8 cellular contexts compared by ENCODE assay signal in the genomic region with DNA sequence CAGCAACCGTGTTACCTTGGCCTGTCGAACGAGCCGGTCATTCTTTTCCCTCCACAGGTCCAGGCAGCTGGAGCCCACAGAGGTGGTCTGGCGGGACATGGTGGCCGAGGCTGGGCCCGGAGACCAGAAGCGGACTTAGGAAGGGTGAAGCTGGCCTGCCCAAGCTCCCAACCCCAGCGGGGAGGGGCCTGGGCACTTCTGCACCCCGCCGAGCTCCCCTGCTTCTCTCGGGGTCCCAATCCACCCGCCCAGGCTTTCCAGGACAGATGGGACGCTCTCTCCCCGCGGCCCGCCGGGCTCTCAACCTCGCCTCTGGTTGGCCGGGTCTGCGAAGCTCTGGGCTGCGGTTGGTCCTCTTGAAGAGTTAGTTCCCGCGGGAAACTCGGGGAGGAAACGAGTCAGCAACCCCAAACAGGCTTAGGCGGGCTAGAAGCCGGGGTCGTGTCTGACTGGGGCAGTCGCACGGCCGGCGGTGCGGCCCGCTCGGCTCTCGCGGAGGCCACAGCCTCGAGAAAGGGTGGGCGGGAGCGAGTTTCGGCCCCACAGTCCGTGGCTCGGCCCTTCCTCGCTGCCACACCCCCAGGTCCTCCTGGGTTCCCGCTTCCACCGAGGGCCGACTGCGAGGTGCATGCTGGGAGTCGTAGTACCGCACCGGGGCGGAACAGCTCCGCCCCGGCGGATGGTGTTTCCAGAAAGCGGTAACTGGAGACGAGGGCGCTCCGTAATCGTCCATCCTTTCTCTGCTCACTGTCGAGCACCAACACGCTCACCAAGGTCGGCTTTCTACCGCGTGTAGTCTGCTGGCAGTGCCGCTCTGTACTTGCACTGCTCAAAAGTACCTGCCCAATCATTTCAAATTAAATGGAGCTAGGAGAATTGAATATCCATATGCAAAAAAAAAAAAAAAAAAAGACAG. TPM values are rescaled to one million over a fixed set of nuclear protein-coding genes. Genes with fewer than 3 reads are reported as not detected.
DNase-seq lines count a peak whose midpoint lies in the region; ATAC-seq and TF ChIP-seq lines count a peak whose summit lies in the region.

A gene (minus strand): TSS at position 517 of the 916 bp plus-strand sequence. CDS start 418 bp downstream, at position 99.

- H3K27ac ChIP-seq in IMR-90 (ENCODE audit: insufficient read depth, low read length) (peak within 1 kb of the TSS; percentile 60), PC-3 (ENCODE audit: low read length) (peak within 1 kb of the TSS; percentile 83), esophagus (ENCODE audit: low read depth in 2 of 2, low read length in 1 of 2) (peak within 1 kb of the TSS; percentile 77 to 90)

- peak within 1 kb of the TSS; percentile 76 for H3K56ac ChIP-seq in IMR-90 (ENCODE audit: extremely low read depth, insufficient read depth, low read length)

- peak within 1 kb of the TSS; percentile 49 for H2BK5ac ChIP-seq in IMR-90 (ENCODE audit: low read depth, low read length, poor library complexity, severe bottlenecking)

- H3K9me1 ChIP-seq in IMR-90 (ENCODE audit: insufficient read depth, low read length), result peaks cover 10% of the 10 kb centered on the region

- CTCF ChIA-PET in IMR-90 (lab: Yijun Ruan, JAX) (interaction anchor here (0.6 to 1.6 kb wide), 6 partner anchors 17 to 392 kb away, joined by 3 to 8 read pairs (median 3); a partner anchor contains a TSS), PC-3 (lab: Charles Lee) (interaction anchor here (0.6 to 1.1 kb wide), 3 partner anchors 8 to 180 kb away, joined by 3 to 4 read pairs (median 3); no protein-coding TSS in a partner anchor)

- no peaks in the 10 kb centered on the region for H3F3A ChIP-seq in PC-3 (ENCODE audit: low read length, unreplicated experiment)

- BruUV-seq in IMR-90 (replicated peaks; lab: Mats Ljungman, UMichigan) (no TSS peak), PC-3 (replicated peaks; lab: Mats Ljungman, UMichigan) (no TSS peak)

- peaks cover 29% of the 10 kb centered on the region for H3K79me2 ChIP-seq in PC-3 (ENCODE audit: low read length)

- H3K18ac ChIP-seq in IMR-90 (ENCODE audit: low read depth, low read length), result no peak within 1 kb of the TSS

- ATAC-seq in GM21526 (IDR thresholded peaks at IDR 0.05; ENCODE audit: low FRiP score, unreplicated experiment) (peak; percentile 78), IMR-90 (ENCODE audit: low read depth) (peak; percentile 96), PC-3 (peak; percentile 93)

- DNase-seq in DMS 273 treated with DMSO at 0.1 percent for 48 hours (lab: John Stamatoyannopoulos, UW), result peak; percentile 85
- DNase-seq in IMR-90, result peak; percentile 92
- DNase-seq in PC-3, result peak; percentile 87
- peak; percentile 81 for DNase-seq in activated T-cell treated with anti-CD3 and anti-CD28 coated beads, Interleukin-2, amount 50 U/mL, for 1 hour
- DNase-seq in stimulated activated CD8-positive, alpha-beta memory T cell treated with anti-CD3 and anti-CD28 coated beads, Interleukin-7, amount 100 ng/mL, for 1 hour (ENCODE audit: low read depth in 2 of 2), result peak; percentile 63 to 65

- H3K9me3 ChIP-seq in IMR-90 (ENCODE audit: control insufficient read depth, insufficient read depth, low read length) (no peaks in the 10 kb centered on the region), PC-3 (ENCODE audit: low read length) (no peaks in the 10 kb centered on the region), esophagus (ENCODE audit: control insufficient read depth in 2 of 2, insufficient read depth in 1 of 2, low read depth in 1 of 2, low read length in 1 of 2) (no peaks in the 10 kb centered on the region), mucosa of stomach (ENCODE audit: control insufficient read depth, low read length) (no peaks in the 10 kb centered on the region)

- in situ Hi-C loops in IMR-90 (cut with MboI; ENCODE audit: low sequenced_read_pairs), result no loop called here

- WGBS in IMR-90 (ENCODE audit: extremely low coverage in 2 of 2, insufficient read length in 1 of 2), 2 experiments, result 0% methylated on average over 23 of the region's 67 CpGs; no CpG with 5 or more reads in 1 of the 2 experiments
- 0 to 1% methylated on average over 66 to 67 of the region's 67 CpGs for WGBS in esophagus, 2 donors

- no peak for TF ChIP-seq RAD21 in IMR-90 (IDR thresholded peaks at IDR 0.05; ENCODE audit: low read length)

- H3K27me3 ChIP-seq in IMR-90 (ENCODE audit: control insufficient read depth, insufficient read depth, low read length) (no peaks in the 10 kb centered on the region), PC-3 (ENCODE audit: low read length) (no peaks in the 10 kb centered on the region), esophagus (ENCODE audit: control insufficient read depth in 1 of 2, insufficient read depth in 2 of 2, low read length in 2 of 2) (no peaks in the 10 kb centered on the region), mucosa of stomach (ENCODE audit: control insufficient read depth, insufficient read depth, low read length) (no peaks in the 10 kb centered on the region)

- peak within 1 kb of the TSS; percentile 70; the same call in 1 of the 2 replicates for H2AK5ac ChIP-seq in IMR-90 (ENCODE audit: low read depth, low read length)

- intact Hi-C loops in IMR-90 (cut with micrococcal nuclease), result loop anchor here (10.0 kb wide), 1 partner anchor 315 kb away; no protein-coding TSS in a partner anchor
- intact Hi-C loops in PC-3 (cut with micrococcal nuclease), result no loop called here

- H4K8ac ChIP-seq in IMR-90 (ENCODE audit: low read depth in 2 of 2, low read length in 2 of 2), result peak within 1 kb of the TSS; percentile 56 to 75; a peak in 1 of 4 replicates

- H3K4me1 ChIP-seq in IMR-90 (ENCODE audit: control insufficient read depth, insufficient read depth, low read length), result peaks cover 5% of the 10 kb centered on the region; the same call in 1 of the 2 replicates
- 0 out of 2 replicates have a peak, but pooled peaks cover 8% of the 10 kb centered on the region for H3K4me1 ChIP-seq in PC-3 (ENCODE audit: insufficient read depth, low read length)
- H3K4me1 ChIP-seq in esophagus (ENCODE audit: control insufficient read depth in 2 of 2, insufficient read depth in 2 of 2, low read length in 1 of 2), result peaks cover 2 to 5% of the 10 kb centered on the region in 2 donors
- H3K4me1 ChIP-seq in mucosa of stomach (ENCODE audit: control insufficient read depth, insufficient read depth, low read length), result peaks cover 8% of the 10 kb centered on the region

- TF ChIP-seq CTCF in IMR-90 (conservative IDR thresholded peaks at IDR 0.05; ENCODE audit: low read depth, low read length), result no peak
- no peak for TF ChIP-seq CTCF in PC-3 (conservative IDR thresholded peaks at IDR 0.05; ENCODE audit: low read depth, low read length)

- no peak within 1 kb of the TSS for H2BK120ac ChIP-seq in IMR-90 (ENCODE audit: low read depth, low read length)

- H3K4me3 ChIP-seq in IMR-90 (ENCODE audit: insufficient read depth, low read depth, low read length) (peak within 1 kb of the TSS; percentile 78), PC-3 (ENCODE audit: low read length) (peak within 1 kb of the TSS; percentile 91), esophagus (ENCODE audit: low read depth in 1 of 2, low read length in 2 of 2) (peak within 1 kb of the TSS; percentile 85 to 90), mucosa of stomach (ENCODE audit: low read length) (peak within 1 kb of the TSS; percentile 23)

- POLR2A ChIA-PET in IMR-90 (lab: Charles Lee; ENCODE audit: unreplicated experiment) (interaction anchor here (0.8 to 1.5 kb wide), 4 partner anchors 8 to 34 kb away, joined by 3 to 16 read pairs (median 4); a partner anchor contains a TSS), PC-3 (lab: Charles Lee; ENCODE audit: unreplicated experiment) (interaction anchor here (0.6 kb wide), 1 partner anchor 683 kb away, joined by 3 read pairs; no protein-coding TSS in a partner anchor)

- H2BK20ac ChIP-seq in IMR-90 (ENCODE audit: low read depth, low read length), result no peak within 1 kb of the TSS

- H3K4ac ChIP-seq in IMR-90 (ENCODE audit: low read depth, low read length), result peak within 1 kb of the TSS; percentile 81

- H3K9me2 ChIP-seq in PC-3 (replicated peaks; ENCODE audit: low read length), result no peaks in the 10 kb centered on the region

- H3K9ac ChIP-seq in IMR-90 (ENCODE audit: low read depth, low read length), result peak within 1 kb of the TSS; percentile 85
- peak within 1 kb of the TSS; percentile 92 for H3K9ac ChIP-seq in PC-3 (ENCODE audit: low read length)
- peak within 1 kb of the TSS; percentile 60 for H3K9ac ChIP-seq in mucosa of stomach (ENCODE audit: low read length)

- H4K5ac ChIP-seq in IMR-90 (ENCODE audit: low read depth, low read length), result no peak within 1 kb of the TSS

- H3K4me2 ChIP-seq in IMR-90 (ENCODE audit: low read depth, low read length), result peak within 1 kb of the TSS; percentile 98
- H3K4me2 ChIP-seq in PC-3 (ENCODE audit: low read length), result peak within 1 kb of the TSS; percentile 98

- dilution Hi-C loops in IMR-90 (cut with HindIII; ENCODE audit: low sequenced_read_pairs, unreplicated experiment), result no loop called here

- H4K91ac ChIP-seq in IMR-90 (ENCODE audit: insufficient read depth, low read depth, low read length), result peak within 1 kb of the TSS; percentile 54

- no peak for TF ChIP-seq POLR2A in IMR-90 (IDR thresholded peaks at IDR 0.05; ENCODE audit: low read depth, low read length)

- H3K14ac ChIP-seq in IMR-90 (replicated peaks; ENCODE audit: low read depth, low read length), result peak within 1 kb of the TSS; percentile 83

- peaks cover 14 to 36% of the 10 kb centered on the region in 2 experiments; a peak in 3 of 4 replicates for H3K79me1 ChIP-seq in IMR-90 (ENCODE audit: low read depth in 1 of 2, low read length in 2 of 2)

- H2BK15ac ChIP-seq in IMR-90 (ENCODE audit: low read depth, low read length), result no peak within 1 kb of the TSS

- no peaks in the 10 kb centered on the region for H4K20me1 ChIP-seq in IMR-90 (ENCODE audit: insufficient read depth, low read length)
- no peaks in the 10 kb centered on the region for H4K20me1 ChIP-seq in PC-3 (ENCODE audit: low read length)

- H2AFZ ChIP-seq in IMR-90 (replicated peaks; ENCODE audit: low read length, poor library complexity), result peak within 1 kb of the TSS; percentile 94
- peak within 1 kb of the TSS; percentile 87 for H2AFZ ChIP-seq in PC-3 (ENCODE audit: low read length)

- no peaks in the 10 kb centered on the region; the same call in 1 of the 2 replicates for H3K36me3 ChIP-seq in IMR-90 (ENCODE audit: control insufficient read depth, insufficient read depth, low read length)
- no peaks in the 10 kb centered on the region for H3K36me3 ChIP-seq in PC-3 (ENCODE audit: low read depth, low read length)
- peaks cover 0 to 6% of the 10 kb centered on the region in 2 donors for H3K36me3 ChIP-seq in esophagus (ENCODE audit: control insufficient read depth in 2 of 2, insufficient read depth in 2 of 2, low read length in 1 of 2)
- H3K36me3 ChIP-seq in mucosa of stomach (ENCODE audit: control insufficient read depth, insufficient read depth, low read length), result peaks cover 3% of the 10 kb centered on the region

- peak within 1 kb of the TSS; percentile 89 for H3K23ac ChIP-seq in IMR-90 (ENCODE audit: low read depth, low read length)

- peak within 1 kb of the TSS; percentile 4 for H2AK9ac ChIP-seq in IMR-90 (replicated peaks; ENCODE audit: low read depth, low read length, poor library complexity)

RNA-seq across cellular contexts. Expression of the gene that starts here (rescaled TPM):
- 13.9 and 16.1 TPM in 2 replicates for total RNA-seq in IMR-90 (2012; rRNA removed)
- 19.3 and 20.4 TPM in 2 replicates for polyA plus RNA-seq in IMR-90 (2012; rRNA removed)
- 7.4 and 21.5 TPM in 2 replicates for polyA plus RNA-seq in IMR-90 (2012; cell fraction: cytosol; rRNA removed)
- 58.3 and 59.6 TPM in 2 replicates for polyA plus RNA-seq in IMR-90 (2012; cell fraction: nucleus; rRNA removed; ENCODE audit: low replicate concordance)
- 32.6 and 44.8 TPM in 2 replicates for total RNA-seq in PC-3 (2014; rRNA removed)
- 10 to 100 TPM; 14.7 to 24.5 TPM for polyA plus RNA-seq in esophagus

Comparison
In these comparisons a context has a peak if more than half of its experiments do, and no peak if none do; other contexts are left out.
1. Peak in every context shown above with its lines: DNase-seq, ATAC-seq, H3K4me3 ChIP-seq and H3K27ac ChIP-seq.
2. H3K4me3 ChIP-seq: peak in every context shown above with its lines; median percentile 91 in PC-3; 88 in esophagus; 78 in IMR-90; 23 in mucosa of stomach.